In genomic region chr22:21030621-21031544, GRCh38 we compare ENCODE assay signal across 17 cellular contexts. TPM values are rescaled to one million over a fixed set of nuclear protein-coding genes. Genes with fewer than 3 reads are reported as not detected.
DNase-seq lines count a peak whose midpoint lies in the region; ATAC-seq and TF ChIP-seq lines count a peak whose summit lies in the region.
"Had no signal": no experiment of that assay in that cellular context is flagged by ENCODE, and none has a peak within 500 bp of the region (broad histone marks: within the 10 kb centered on the region; RNA-seq: fewer than 3 reads in every experiment).

No MANE protein-coding gene starts in this region.

- ATAC-seq in natural killer cell, result no peak
- no peak for ATAC-seq in natural killer cell treated with Interleukin-12 subunit alpha and Interleukin-12 subunit beta and Interleukin-15 and Interleukin-18, amount 100 ng/mL, for 72 hours
- no peak for ATAC-seq in naive thymus-derived CD8-positive, alpha-beta T cell
- no peak for ATAC-seq in HG03469 (IDR thresholded peaks at IDR 0.05; ENCODE audit: unreplicated experiment)

- H3K27me3 Mint-ChIP-seq in natural killer cell (ENCODE audit: low read depth in 2 of 2) (peaks cover 10 to 26% of the 10 kb centered on the region in 2 donors), type B pancreatic cell (peaks cover 8% of the 10 kb centered on the region)
- H3K27me3 Mint-ChIP-seq in natural killer cell treated with Interleukin-12 subunit alpha and Interleukin-12 subunit beta and Interleukin-15 and Interleukin-18, amount 100 ng/mL, for 72 hours, result peaks cover 14 to 17% of the 10 kb centered on the region in 2 donors
- peaks cover 0 to 22% (median 11%) of the 10 kb centered on the region in 5 donors for H3K27me3 Mint-ChIP-seq in naive thymus-derived CD8-positive, alpha-beta T cell

- H3K4me3 ChIP-seq in foreskin fibroblast (ENCODE audit: low read depth in 1 of 2, low read length in 2 of 2), result no peak overlapping the region

- no peak for DNase-seq in natural killer cell
- no peak for DNase-seq in natural killer cell treated with Interleukin-12 subunit alpha and Interleukin-12 subunit beta and Interleukin-15 and Interleukin-18, amount 100 ng/mL, for 72 hours (ENCODE audit: low spot score)
- DNase-seq in cerebellum (ENCODE audit: low spot score), result peak; percentile 61
- DNase-seq in naive thymus-derived CD8-positive, alpha-beta T cell, result peak in 1 of 10 donors; percentile 53
- no peak for DNase-seq in type B pancreatic cell (ENCODE audit: extremely low spot score, unreplicated experiment)
- DNase-seq in NCI-H1694 (lab: John Stamatoyannopoulos, UW), result no peak
- no peak for DNase-seq in foreskin fibroblast
- DNase-seq: AML-193; CD4-positive, CD25-positive, alpha-beta regulatory T cell; DMS79 treated with DMSO at 0.1 percent for 48 hours; GDM1; NCI-H1048; NCI-H2107; NCI-H345; NCI-H69 had no signal

- H3K9me3 Mint-ChIP-seq in natural killer cell (no peaks in the 10 kb centered on the region), type B pancreatic cell (no peaks in the 10 kb centered on the region)
- H3K9me3 Mint-ChIP-seq in natural killer cell treated with Interleukin-12 subunit alpha and Interleukin-12 subunit beta and Interleukin-15 and Interleukin-18, amount 100 ng/mL, for 72 hours, result no peaks in the 10 kb centered on the region
- no peaks in the 10 kb centered on the region for H3K9me3 Mint-ChIP-seq in naive thymus-derived CD8-positive, alpha-beta T cell
- H3K9me3 Mint-ChIP-seq: CD4-positive, CD25-positive, alpha-beta regulatory T cell had no signal

- POLR2A ChIA-PET in naive thymus-derived CD8-positive, alpha-beta T cell (lab: Charles Lee), result no interaction called here

- no peak overlapping the region for H3K27ac Mint-ChIP-seq in natural killer cell
- no peak overlapping the region for H3K27ac Mint-ChIP-seq in natural killer cell treated with Interleukin-12 subunit alpha and Interleukin-12 subunit beta and Interleukin-15 and Interleukin-18, amount 100 ng/mL, for 72 hours
- peak overlapping the region in 3 of 10 donors; percentile 19 to 47 (median 33) for H3K27ac Mint-ChIP-seq in naive thymus-derived CD8-positive, alpha-beta T cell
- no peak overlapping the region for H3K27ac Mint-ChIP-seq in type B pancreatic cell

- TF ChIP-seq CTCF in natural killer cell (IDR thresholded peaks at IDR 0.05) (no peak), type B pancreatic cell (conservative IDR thresholded peaks at IDR 0.05) (no peak), foreskin fibroblast (IDR thresholded peaks at IDR 0.05; ENCODE audit: low read depth, low read length) (no peak)

- no peaks in the 10 kb centered on the region for H3K36me3 Mint-ChIP-seq in natural killer cell
- H3K36me3 Mint-ChIP-seq in natural killer cell treated with Interleukin-12 subunit alpha and Interleukin-12 subunit beta and Interleukin-15 and Interleukin-18, amount 100 ng/mL, for 72 hours, result no peaks in the 10 kb centered on the region
- no peaks in the 10 kb centered on the region for H3K36me3 Mint-ChIP-seq in naive thymus-derived CD8-positive, alpha-beta T cell
- H3K36me3 Mint-ChIP-seq in type B pancreatic cell, result no peaks in the 10 kb centered on the region
- H3K36me3 Mint-ChIP-seq: CD4-positive, CD25-positive, alpha-beta regulatory T cell had no signal

- H3K4me1 Mint-ChIP-seq in natural killer cell, result peaks cover 0 to 4% of the 10 kb centered on the region in 2 donors
- H3K4me1 Mint-ChIP-seq in natural killer cell treated with Interleukin-12 subunit alpha and Interleukin-12 subunit beta and Interleukin-15 and Interleukin-18, amount 100 ng/mL, for 72 hours (ENCODE audit: low read depth in 2 of 2), result no peaks in the 10 kb centered on the region
- H3K4me1 Mint-ChIP-seq in naive thymus-derived CD8-positive, alpha-beta T cell, result peaks cover 4 to 34% (median 21%) of the 10 kb centered on the region in 4 donors
- H3K4me1 Mint-ChIP-seq in type B pancreatic cell (ENCODE audit: unreplicated experiment), result peaks cover 7% of the 10 kb centered on the region

- H3K4me3 Mint-ChIP-seq in natural killer cell (peak overlapping the region; percentile 49), type B pancreatic cell (peak overlapping the region; percentile 52)
- no peak overlapping the region for H3K4me3 Mint-ChIP-seq in natural killer cell treated with Interleukin-12 subunit alpha and Interleukin-12 subunit beta and Interleukin-15 and Interleukin-18, amount 100 ng/mL, for 72 hours
- H3K4me3 Mint-ChIP-seq in naive thymus-derived CD8-positive, alpha-beta T cell, result peak overlapping the region in 8 of 10 donors; percentile 22 to 78 (median 61)
- H3K4me3 Mint-ChIP-seq: CD4-positive, CD25-positive, alpha-beta regulatory T cell had no signal

- intact Hi-C loops in natural killer cell (cut with micrococcal nuclease), result no loop called here

RNA-seq across cellular contexts. Expression of gene SLC7A4, which starts 1.5 kb away (rescaled TPM):
- total RNA-seq in natural killer cell (not detected), cerebellum (2.0 TPM), type B pancreatic cell (ENCODE audit: low replicate concordance) (3.3 and 6.7 TPM in 2 replicates)
- total RNA-seq in natural killer cell treated with Interleukin-12 subunit alpha and Interleukin-12 subunit beta and Interleukin-15 and Interleukin-18, amount 100 ng/mL, for 72 hours, result not detected
- 1 to 10 TPM in 1 of 2 experiments, under 1 TPM in 1; 0.69 to 1.3 TPM for total RNA-seq in naive thymus-derived CD8-positive, alpha-beta T cell
- 1 to 10 TPM in 2 of 3 donors, under 1 TPM in 1; 0.99 to 1.4 (median 1.2) TPM for polyA plus RNA-seq in naive thymus-derived CD8-positive, alpha-beta T cell
- total RNA-seq: A673; CD4-positive, CD25-positive, alpha-beta regulatory T cell had no signal

RNA-seq across cellular contexts. Expression of gene LRRC74B, which starts 14.9 kb away (rescaled TPM):
- total RNA-seq in natural killer cell, result under 1 TPM in 1 of 3 donors, not detected in 2; 0.11 TPM
- total RNA-seq in natural killer cell treated with Interleukin-12 subunit alpha and Interleukin-12 subunit beta and Interleukin-15 and Interleukin-18, amount 100 ng/mL, for 72 hours, result not detected
- not detected for total RNA-seq in cerebellum
- under 1 TPM in 1 of 2 experiments, not detected in 1; 0.11 TPM for total RNA-seq in naive thymus-derived CD8-positive, alpha-beta T cell
- not detected for polyA plus RNA-seq in naive thymus-derived CD8-positive, alpha-beta T cell
- 0.65 TPM in 1 of 2 replicates, not detected in the other for total RNA-seq in type B pancreatic cell (ENCODE audit: low replicate concordance)
- total RNA-seq: A673 had no signal
- polyA plus RNA-seq: CD4-positive, CD25-positive, alpha-beta regulatory T cell had no signal

RNA-seq across cellular contexts. Expression of gene P2RX6, which starts 15.9 kb away (rescaled TPM):
- total RNA-seq in natural killer cell (under 1 TPM; 0.14 to 0.93 (median 0.18) TPM), cerebellum (0.36 TPM), type B pancreatic cell (ENCODE audit: low replicate concordance) (0.71 and 2.8 TPM in 2 replicates)
- total RNA-seq in natural killer cell treated with Interleukin-12 subunit alpha and Interleukin-12 subunit beta and Interleukin-15 and Interleukin-18, amount 100 ng/mL, for 72 hours, result not detected
- 1 to 10 TPM; 2.7 to 4.5 TPM for total RNA-seq in naive thymus-derived CD8-positive, alpha-beta T cell
- 1 to 10 TPM in 1 of 3 donors, under 1 TPM in 2; 0.25 to 1.1 (median 0.74) TPM for polyA plus RNA-seq in naive thymus-derived CD8-positive, alpha-beta T cell

RNA-seq across cellular contexts. Expression of gene THAP7, which starts 29.0 kb away (rescaled TPM):
- 10 to 100 TPM; 24.1 to 40.0 (median 26.8) TPM for total RNA-seq in natural killer cell
- 10 to 100 TPM; 20.4 to 30.7 TPM for total RNA-seq in natural killer cell treated with Interleukin-12 subunit alpha and Interleukin-12 subunit beta and Interleukin-15 and Interleukin-18, amount 100 ng/mL, for 72 hours
- total RNA-seq in cerebellum, result 14.3 TPM
- 10 to 100 TPM; 68.5 to 70.5 TPM for total RNA-seq in naive thymus-derived CD8-positive, alpha-beta T cell
- 10 to 100 TPM; 31.7 to 55.5 (median 41.1) TPM for polyA plus RNA-seq in naive thymus-derived CD8-positive, alpha-beta T cell
- total RNA-seq in type B pancreatic cell (ENCODE audit: low replicate concordance), result 16.9 and 26.4 TPM in 2 replicates

RNA-seq across cellular contexts. Expression of gene LZTR1, which starts 48.8 kb away (rescaled TPM):
- total RNA-seq in natural killer cell, result 10 to 100 TPM; 71.9 to 85.0 (median 82.0) TPM
- total RNA-seq in natural killer cell treated with Interleukin-12 subunit alpha and Interleukin-12 subunit beta and Interleukin-15 and Interleukin-18, amount 100 ng/mL, for 72 hours, result 100 to 1,000 TPM in 1 of 2 donors, 10 to 100 TPM in 1; 76.2 to 133 TPM
- 58.8 TPM for total RNA-seq in cerebellum
- total RNA-seq in naive thymus-derived CD8-positive, alpha-beta T cell, result 100 to 1,000 TPM in 1 of 2 experiments, 10 to 100 TPM in 1; 92.9 to 103 TPM
- 10 to 100 TPM in 2 of 3 donors, 1 to 10 TPM in 1; 8.6 to 14.5 (median 12.3) TPM for polyA plus RNA-seq in naive thymus-derived CD8-positive, alpha-beta T cell
- 60.3 and 102 TPM in 2 replicates for total RNA-seq in type B pancreatic cell (ENCODE audit: low replicate concordance)
